Comparison of ENCODE assay signal across 8 cellular contexts in the genomic region with DNA sequence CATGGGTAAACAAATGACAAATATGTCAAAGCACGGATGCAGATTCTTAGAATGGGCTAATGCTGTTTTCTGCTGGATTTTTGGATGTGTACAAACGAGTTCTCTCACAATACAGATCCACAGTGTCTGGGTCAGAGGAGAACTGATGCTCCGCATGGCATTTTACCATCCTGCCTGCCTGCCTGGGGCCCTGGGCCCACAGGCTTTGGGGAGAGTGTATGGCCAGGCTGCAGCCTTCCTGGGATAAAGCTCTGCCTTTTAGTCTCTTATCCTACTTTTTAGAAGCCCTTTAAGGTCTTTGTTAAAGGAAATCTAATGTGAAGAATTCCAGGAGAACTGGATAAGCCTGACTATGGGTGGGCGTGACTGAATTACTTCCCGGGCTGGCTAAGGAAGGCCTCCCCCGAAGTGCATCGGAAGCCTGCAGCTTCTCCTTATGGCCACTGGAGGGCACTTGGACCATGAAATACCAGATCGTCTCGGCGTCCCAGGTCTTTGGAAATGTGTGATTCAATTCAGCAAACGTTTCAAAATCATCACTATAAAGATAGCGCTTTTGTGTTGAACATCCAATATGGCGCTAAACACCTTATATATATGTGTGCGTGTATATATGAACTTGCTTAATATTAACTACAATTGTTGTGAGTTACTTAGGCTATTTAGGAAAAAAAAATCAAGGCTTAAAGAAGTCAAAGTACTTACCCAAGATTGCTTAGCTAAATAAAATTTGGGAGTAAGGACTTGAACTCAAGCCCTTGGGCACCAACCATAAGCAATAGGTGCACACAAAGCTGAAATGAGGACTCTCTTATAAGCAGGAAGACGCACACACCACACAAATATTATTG. TPM values are rescaled to one million over a fixed set of nuclear protein-coding genes. Genes with fewer than 3 reads are reported as not detected.
DNase-seq lines count a peak whose midpoint lies in the region; ATAC-seq lines count a peak whose summit lies in the region.

No MANE protein-coding gene starts in this region.

- H3K9me3 ChIP-seq in MG63 (no peaks in the 10 kb centered on the region), SJCRH30 (replicated peaks) (no peaks in the 10 kb centered on the region)

- H3K36me3 ChIP-seq in MG63 (no peaks in the 10 kb centered on the region), SJCRH30 (no peaks in the 10 kb centered on the region)

- intact Hi-C loops in posterior cingulate gyrus (cut with DNase I): loop anchor here (1.0 kb wide), 1 partner anchor 127 kb away; no protein-coding TSS in a partner anchor

- peaks cover 76% of the 10 kb centered on the region for H3K4me1 ChIP-seq in SJCRH30

- no peak overlapping the region for H3K4me3 ChIP-seq in MG63
- no peak overlapping the region for H3K4me3 ChIP-seq in SJCRH30

- H3K27ac Mint-ChIP-seq in activated naive CD4-positive, alpha-beta T cell treated with anti-CD3 and anti-CD28 coated beads, Interleukin-2, amount 10 ng/mL, durations not matched to agents 7 days and 5 days: no peak overlapping the region

- no peaks in the 10 kb centered on the region for H3K27me3 ChIP-seq in MG63
- H3K27me3 ChIP-seq in SJCRH30: no peaks in the 10 kb centered on the region

- peak; percentile 76 for DNase-seq in DMS153 (lab: John Stamatoyannopoulos, UW)
- DNase-seq in MG63: peak; percentile 65
- DNase-seq in SJCRH30: peak; percentile 80 to 91
- DNase-seq in activated naive CD4-positive, alpha-beta T cell treated with anti-CD3 and anti-CD28 coated beads, Interleukin-2, amount 10 ng/mL, durations not matched to agents 7 days and 5 days: peak; percentile 67
- DNase-seq in glomerular endothelial cell (ENCODE audit: extremely low read depth, low read depth, low spot score): peak; percentile 52
- peak; percentile 34 to 94 (median 63) for DNase-seq in posterior cingulate gyrus

- ATAC-seq in GM21619 (IDR thresholded peaks at IDR 0.05; ENCODE audit: unreplicated experiment) (peak; percentile 79), GM19397 (IDR thresholded peaks at IDR 0.05; ENCODE audit: unreplicated experiment) (no peak)

- CTCF ChIA-PET in activated naive CD4-positive, alpha-beta T cell treated with anti-CD3 and anti-CD28 coated beads, Interleukin-2, amount 10 ng/mL, durations not matched to agents 7 days and 5 days (lab: Charles Lee): interaction anchor here (1.0 to 5.7 kb wide), 21 partner anchors 10 to 239 kb away, joined by 3 to 126 read pairs (median 6); a partner anchor contains a TSS

- H3K36me3 Mint-ChIP-seq in activated naive CD4-positive, alpha-beta T cell treated with anti-CD3 and anti-CD28 coated beads, Interleukin-2, amount 10 ng/mL, durations not matched to agents 7 days and 5 days: no peaks in the 10 kb centered on the region

- H3K4me3 Mint-ChIP-seq in activated naive CD4-positive, alpha-beta T cell treated with anti-CD3 and anti-CD28 coated beads, Interleukin-2, amount 10 ng/mL, durations not matched to agents 7 days and 5 days: no peak overlapping the region

- H3K27me3 Mint-ChIP-seq in activated naive CD4-positive, alpha-beta T cell treated with anti-CD3 and anti-CD28 coated beads, Interleukin-2, amount 10 ng/mL, durations not matched to agents 7 days and 5 days: peaks cover 40% of the 10 kb centered on the region

- no peaks in the 10 kb centered on the region for H3K9me3 Mint-ChIP-seq in activated naive CD4-positive, alpha-beta T cell treated with anti-CD3 and anti-CD28 coated beads, Interleukin-2, amount 10 ng/mL, durations not matched to agents 7 days and 5 days

- H3K4me1 Mint-ChIP-seq in activated naive CD4-positive, alpha-beta T cell treated with anti-CD3 and anti-CD28 coated beads, Interleukin-2, amount 10 ng/mL, durations not matched to agents 7 days and 5 days: no peaks in the 10 kb centered on the region

- no peak overlapping the region for H3K27ac ChIP-seq in SJCRH30

RNA-seq across cellular contexts. Expression of a gene that starts 15.2 kb away (rescaled TPM):
- 56.4 and 73.1 TPM in 2 replicates for total RNA-seq in MG63 (2014; rRNA removed; shearing (Covaris generic); ENCODE audit: low replicate concordance)
- 29.5 and 33.1 TPM in 2 replicates for total RNA-seq in SJCRH30 (2014; rRNA removed; shearing (Covaris generic))
- 48.9 and 50.9 TPM in 2 replicates for total RNA-seq in glomerular endothelial cell

RNA-seq across cellular contexts. Expression of a gene that starts 15.3 kb away (rescaled TPM):
- total RNA-seq in MG63 (2014; rRNA removed; shearing (Covaris generic); ENCODE audit: low replicate concordance): 3.8 and 22.6 TPM in 2 replicates
- total RNA-seq in SJCRH30 (2014; rRNA removed; shearing (Covaris generic)): 331 and 376 TPM in 2 replicates
- total RNA-seq in glomerular endothelial cell: not detected in 2 replicates

RNA-seq across cellular contexts. Expression of a gene that starts 31.8 kb away (rescaled TPM):
- 11.6 and 12.6 TPM in 2 replicates for total RNA-seq in MG63 (2014; rRNA removed; shearing (Covaris generic); ENCODE audit: low replicate concordance)
- total RNA-seq in SJCRH30 (2014; rRNA removed; shearing (Covaris generic)): 21.3 and 26.2 TPM in 2 replicates
- 1.6 and 1.7 TPM in 2 replicates for total RNA-seq in glomerular endothelial cell
